ENCODE assay signal across 22 cellular contexts in genomic region chr20:57890254-57890800, GRCh38.
"Had no signal": no experiment of that assay in that cellular context is flagged by ENCODE, and none has a peak within 500 bp of the region (broad histone marks: within the 10 kb centered on the region; RNA-seq: fewer than 3 reads in every experiment).

No MANE protein-coding gene starts in this region.

- H3K36me3 Mint-ChIP-seq: activated naive CD8-positive, alpha-beta T cell treated with anti-CD3 and anti-CD28 coated beads for 36 hours; stimulated activated effector memory CD8-positive, alpha-beta T cell treated with anti-CD3 and anti-CD28 coated beads, Interleukin-12 subunit alpha, Interleukin-12 subunit beta, amount 100 ng/mL, for 72 hours had no signal

- H3K9me3 Mint-ChIP-seq: activated T-helper 17 cell treated with anti-CD3 and anti-CD28 coated beads, Interleukin-2, amount 50 U/mL, for 72 hours; stimulated activated effector memory CD8-positive, alpha-beta T cell treated with anti-CD3 and anti-CD28 coated beads, Interleukin-12 subunit alpha, Interleukin-12 subunit beta, amount 100 ng/mL, for 72 hours had no signal

- H3K4me1 ChIP-seq: breast epithelium, esophagus muscularis mucosa, gastroesophageal sphincter, left ventricle myocardium inferior, testis had no signal

- DNase-seq: activated CD4-positive, CD25-positive, alpha-beta regulatory T cell treated with anti-CD3 and anti-CD28 coated beads, Interleukin-2, amount 50 U/mL, for 72 hours; activated CD8-positive, alpha-beta memory T cell treated with anti-CD3 and anti-CD28 coated beads for 24 hours; activated CD8-positive, alpha-beta memory T cell treated with anti-CD3 and anti-CD28 coated beads, Interleukin-2, amount 50 U/mL, for 4 hours; activated naive CD4-positive, alpha-beta T cell treated with Interleukin-2 at 50 U/mL for 16 hours; activated naive CD8-positive, alpha-beta T cell treated with anti-CD3 and anti-CD28 coated beads for 36 hours; activated T-cell treated with anti-CD3 and anti-CD28 coated beads, Interleukin-2, amount 50 U/mL, for 24 hours; cerebellar nuclear complex; head of caudate nucleus; hypothalamus; left ventricle myocardium inferior; midbrain; stimulated activated CD4-positive, alpha-beta T cell treated with anti-CD3 and anti-CD28 coated beads, Interleukin-1b, Interleukin-23, amount 100 ng/mL, for 48 hours; T-helper 1 cell; testis; trophoblast cell; WERI-Rb-1 had no signal

- H3K27ac ChIP-seq: breast epithelium, coronary artery, esophagus muscularis mucosa, gastroesophageal sphincter, left ventricle myocardium inferior, testis, WERI-Rb-1 had no signal

- H3K9me3 ChIP-seq: breast epithelium, esophagus muscularis mucosa, gastroesophageal sphincter, testis had no signal

- H3K4me3 ChIP-seq: breast epithelium, coronary artery, esophagus muscularis mucosa, gastroesophageal sphincter, left ventricle myocardium inferior, testis had no signal

- H3K36me3 ChIP-seq: breast epithelium, esophagus muscularis mucosa, gastroesophageal sphincter, left ventricle myocardium inferior, WERI-Rb-1 had no signal

- H3K27ac Mint-ChIP-seq: activated naive CD8-positive, alpha-beta T cell treated with anti-CD3 and anti-CD28 coated beads for 36 hours; activated T-cell treated with anti-CD3 and anti-CD28 coated beads, Interleukin-2, amount 50 U/mL, for 24 hours; activated T-helper 17 cell treated with anti-CD3 and anti-CD28 coated beads, Interleukin-2, amount 50 U/mL, for 72 hours; stimulated activated effector memory CD8-positive, alpha-beta T cell treated with anti-CD3 and anti-CD28 coated beads, Interleukin-12 subunit alpha, Interleukin-12 subunit beta, amount 100 ng/mL, for 72 hours had no signal

- H3K27me3 Mint-ChIP-seq: activated naive CD8-positive, alpha-beta T cell treated with anti-CD3 and anti-CD28 coated beads for 36 hours had no signal

- H3K27me3 ChIP-seq: breast epithelium, esophagus muscularis mucosa, testis had no signal

- H3K4me3 Mint-ChIP-seq: activated naive CD8-positive, alpha-beta T cell treated with anti-CD3 and anti-CD28 coated beads for 36 hours; activated T-cell treated with anti-CD3 and anti-CD28 coated beads, Interleukin-2, amount 50 U/mL, for 24 hours; activated T-helper 17 cell treated with anti-CD3 and anti-CD28 coated beads, Interleukin-2, amount 50 U/mL, for 72 hours; stimulated activated effector memory CD8-positive, alpha-beta T cell treated with anti-CD3 and anti-CD28 coated beads, Interleukin-12 subunit alpha, Interleukin-12 subunit beta, amount 100 ng/mL, for 72 hours had no signal

- ATAC-seq: activated T-helper 17 cell treated with anti-CD3 and anti-CD28 coated beads, Interleukin-2, amount 50 U/mL, for 72 hours; gastroesophageal sphincter; stimulated activated effector memory CD8-positive, alpha-beta T cell treated with anti-CD3 and anti-CD28 coated beads, Interleukin-12 subunit alpha, Interleukin-12 subunit beta, amount 100 ng/mL, for 72 hours had no signal

- H3K4me1 Mint-ChIP-seq: activated naive CD8-positive, alpha-beta T cell treated with anti-CD3 and anti-CD28 coated beads for 36 hours; activated T-helper 17 cell treated with anti-CD3 and anti-CD28 coated beads, Interleukin-2, amount 50 U/mL, for 72 hours; stimulated activated effector memory CD8-positive, alpha-beta T cell treated with anti-CD3 and anti-CD28 coated beads, Interleukin-12 subunit alpha, Interleukin-12 subunit beta, amount 100 ng/mL, for 72 hours had no signal
